11 cellular contexts compared by ENCODE assay signal in genomic region chr13:59880468-59880867, GRCh38.
DNase-seq lines count a peak whose midpoint lies in the region; ATAC-seq and TF ChIP-seq lines count a peak whose summit lies in the region.
"Had no signal": no experiment of that assay in that cellular context is flagged by ENCODE, and none has a peak within 500 bp of the region (broad histone marks: within the 10 kb centered on the region; RNA-seq: fewer than 3 reads in every experiment).

No MANE protein-coding gene starts in this region.

- H2BK12ac ChIP-seq in mesenchymal stem cell (ENCODE audit: low read length in 2 of 2): no peak overlapping the region

- H2BK15ac ChIP-seq in mesenchymal stem cell (ENCODE audit: low read depth, poor library complexity, severe bottlenecking): no peak overlapping the region

- H2AK5ac ChIP-seq in mesenchymal stem cell (ENCODE audit: low read length, severe bottlenecking): no peak overlapping the region

- DNase-seq in COLO829 (ENCODE audit: low spot score) (peak; percentile 13), HT1080 (ENCODE audit: low read depth) (peak; percentile 8), choroid plexus epithelial cell (ENCODE audit: low read depth) (peak; percentile 25), mesenchymal stem cell (peak; percentile 22), left colon (no peak), NCI-H2171 (lab: John Stamatoyannopoulos, UW) (no peak)
- DNase-seq: BE2C; CD4-positive, alpha-beta memory T cell; NCI-H1048; NCI-H446 had no signal

- no peak overlapping the region for H3K23ac ChIP-seq in mesenchymal stem cell (ENCODE audit: low read length in 2 of 2)

- ATAC-seq in left colon: no peak
- no peak for ATAC-seq in GM19452 (IDR thresholded peaks at IDR 0.05; ENCODE audit: unreplicated experiment)

- H2AFZ ChIP-seq in mesenchymal stem cell (ENCODE audit: low read depth, low read length): no peak overlapping the region

- no peaks in the 10 kb centered on the region for H3K27me3 ChIP-seq in mesenchymal stem cell (ENCODE audit: control insufficient read depth in 1 of 2, insufficient read depth in 1 of 2, low read length in 2 of 2)
- H3K27me3 ChIP-seq: BE2C had no signal

- H4K8ac ChIP-seq in mesenchymal stem cell (ENCODE audit: low read length): no peak overlapping the region

- no CpG with 5 or more reads among the region's 1 CpG for WGBS in mesenchymal stem cell

- H3K36me3 ChIP-seq in mesenchymal stem cell (ENCODE audit: control insufficient read depth in 1 of 2, insufficient read depth in 2 of 2, low read depth in 1 of 2, low read length in 2 of 2): no peaks in the 10 kb centered on the region
- H3K36me3 ChIP-seq: BE2C had no signal

- H3K27ac ChIP-seq in mesenchymal stem cell (ENCODE audit: low read length, poor library complexity, severe bottlenecking): no peak overlapping the region

- no peak overlapping the region for H3K18ac ChIP-seq in mesenchymal stem cell (ENCODE audit: low read depth in 1 of 2, low read length in 2 of 2)

- peaks cover 8% of the 10 kb centered on the region for H3K79me1 ChIP-seq in mesenchymal stem cell (replicated peaks; ENCODE audit: low read length, poor library complexity, severe bottlenecking)

- H3K9ac ChIP-seq in mesenchymal stem cell (ENCODE audit: low read length): no peak overlapping the region

- H3K9me3 ChIP-seq in mesenchymal stem cell (ENCODE audit: control insufficient read depth, low read length): no peaks in the 10 kb centered on the region
- H3K9me3 ChIP-seq: BE2C had no signal

- no peaks in the 10 kb centered on the region for H3K4me1 ChIP-seq in mesenchymal stem cell (ENCODE audit: control insufficient read depth, insufficient read depth, low read depth, low read length)
- H3K4me1 ChIP-seq: BE2C had no signal

- H2BK5ac ChIP-seq in mesenchymal stem cell (ENCODE audit: low read depth, low read length, poor library complexity, severe bottlenecking): no peak overlapping the region

- TF ChIP-seq CTCF in choroid plexus epithelial cell (conservative IDR thresholded peaks at IDR 0.05; ENCODE audit: low read depth, low read length): no peak

- H3K4ac ChIP-seq in mesenchymal stem cell (ENCODE audit: low read depth in 1 of 2, low read length in 2 of 2): no peak overlapping the region

- no peak overlapping the region for H2BK120ac ChIP-seq in mesenchymal stem cell (ENCODE audit: low read depth, low read length)

- H3K14ac ChIP-seq in mesenchymal stem cell (ENCODE audit: low read length in 2 of 2): no peak overlapping the region

- no peak overlapping the region for H4K91ac ChIP-seq in mesenchymal stem cell (ENCODE audit: low read length)

- H3K4me3 ChIP-seq in choroid plexus epithelial cell (ENCODE audit: low read depth, low read length) (no peak overlapping the region), mesenchymal stem cell (ENCODE audit: insufficient read depth in 1 of 2, low read depth in 1 of 2, low read length in 2 of 2) (no peak overlapping the region)

- intact Hi-C loops in left colon (cut with DNase I, micrococcal nuclease): no loop called here

- H3K4me2 ChIP-seq in mesenchymal stem cell (ENCODE audit: low read length, poor library complexity, severe bottlenecking): no peak overlapping the region

Comparison
In these comparisons a context has a peak if more than half of its experiments do, and no peak if none do; other contexts are left out.
1. DNase-seq: peak in COLO829 (single experiment), HT1080 (single experiment), choroid plexus epithelial cell (single experiment) and mesenchymal stem cell (single experiment); none in left colon (0 of 2) and NCI-H2171 (single experiment).